ENCODE assay signal across 33 cellular contexts in the genomic region with DNA sequence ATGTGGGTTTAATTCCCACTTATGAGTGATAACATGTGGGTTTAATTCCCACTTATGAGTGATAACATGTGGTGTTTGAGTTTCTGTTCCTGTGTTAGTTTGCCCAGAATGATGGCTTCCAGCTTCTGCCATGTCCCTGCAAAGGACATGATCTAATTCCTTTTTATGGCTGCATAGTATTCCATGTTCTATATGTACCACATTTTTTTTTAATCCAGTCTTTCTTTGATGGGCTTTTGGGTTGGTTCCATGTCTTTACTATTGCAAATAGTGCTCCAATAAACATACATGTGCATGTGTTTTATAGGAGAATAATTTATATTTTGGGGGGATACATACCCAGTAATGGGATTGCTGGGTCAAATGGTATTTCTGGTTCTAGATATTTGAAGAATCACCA.
"Had no signal": no experiment of that assay in that cellular context is flagged by ENCODE, and none has a peak within 500 bp of the region (broad histone marks: within the 10 kb centered on the region; RNA-seq: fewer than 3 reads in every experiment).

No MANE protein-coding gene starts in this region.

- H3K9me3 ChIP-seq: adrenal gland, body of pancreas, breast epithelium had no signal

- H3K36me3 ChIP-seq: adrenal gland, brain microvascular endothelial cell, breast epithelium had no signal

- H3K4me1 ChIP-seq: adrenal gland, body of pancreas, breast epithelium had no signal

- ATAC-seq: activated CD8-positive, alpha-beta T cell treated with anti-CD3 and anti-CD28 coated beads for 36 hours; activated naive CD4-positive, alpha-beta T cell treated with anti-CD3 and anti-CD28 coated beads, Interleukin-2, amount 50 U/mL, for 72 hours; activated T-cell treated with anti-CD3 and anti-CD28 coated beads, Interleukin-2, amount 50 U/mL, for 4 hours; activated T-cell treated with anti-CD3 and anti-CD28 coated beads, Interleukin-2, amount 50 U/mL, for 72 hours; activated T-helper 17 cell treated with anti-CD3 and anti-CD28 coated beads, Interleukin-2, amount 50 U/mL, for 72 hours; body of pancreas had no signal

- FAIRE-seq: astrocyte, TTC549 had no signal

- H3K4me3 ChIP-seq: adrenal gland, body of pancreas, breast epithelium had no signal

- H3K27ac ChIP-seq: adrenal gland, body of pancreas, brain microvascular endothelial cell, breast epithelium, VCaP had no signal

- DNase-seq: activated B cell treated with CpG ODN at 0.5 μM for 24 hours; activated CD4-positive, alpha-beta memory T cell treated with anti-CD3 and anti-CD28 coated beads for 36 hours; activated CD4-positive, alpha-beta T cell treated with anti-CD3 and anti-CD28 coated beads for 4 hours; activated CD4-positive, alpha-beta T cell treated with anti-CD3 and anti-CD28 coated beads, Interleukin-2, amount 10 ng/mL, durations not matched to agents 24 days and 14 days; activated CD4-positive, alpha-beta T cell treated with anti-CD3 and anti-CD28 coated beads, Interleukin-2, amount 50 U/mL, for 1 hour; activated CD4-positive, alpha-beta T cell treated with anti-CD3 and anti-CD28 coated beads, Interleukin-2, amount 50 U/mL, for 4 hours; activated CD4-positive, CD25-positive, alpha-beta regulatory T cell treated with anti-CD3 and anti-CD28 coated beads, Interleukin-2, amount 50 U/mL, for 72 hours; activated CD8-positive, alpha-beta memory T cell treated with anti-CD3 and anti-CD28 coated beads, Interleukin-2, amount 50 U/mL, for 4 hours; activated CD8-positive, alpha-beta T cell treated with anti-CD3 and anti-CD28 coated beads for 36 hours; activated effector memory CD4-positive, alpha-beta T cell treated with anti-CD3 and anti-CD28 coated beads, Interleukin-2, amount 50 U/mL, for 16 hours; activated gamma-delta T cell treated with Interleukin-2 at 50 U/mL for 16 hours; activated naive CD4-positive, alpha-beta T cell; activated naive CD4-positive, alpha-beta T cell treated with anti-CD3 and anti-CD28 coated beads for 36 hours; activated naive CD4-positive, alpha-beta T cell treated with anti-CD3 and anti-CD28 coated beads, Interleukin-2, amount 50 U/mL, for 16 hours; activated naive CD8-positive, alpha-beta T cell treated with anti-CD3 and anti-CD28 coated beads for 36 hours; activated T-cell treated with anti-CD3 and anti-CD28 coated beads for 4 hours; activated T-cell treated with anti-CD3 and anti-CD28 coated beads, Interleukin-2, amount 50 U/mL, for 1 hour; activated T-cell treated with anti-CD3 and anti-CD28 coated beads, Interleukin-2, amount 50 U/mL, for 4 hours; activated T-cell treated with anti-CD3 and anti-CD28 coated beads, Interleukin-2, amount 50 U/mL, for 72 hours; adrenal gland; amniotic stem cell; aorta; body of pancreas; brain microvascular endothelial cell; central memory CD4-positive, alpha-beta T cell; T-helper 2 cell; T-helper 9 cell had no signal

- H3K27me3 ChIP-seq: adrenal gland, body of pancreas, brain microvascular endothelial cell, breast epithelium had no signal
